8 cellular contexts compared by ENCODE assay signal in genomic region chr6:170552765-170553685, GRCh38. TPM values are rescaled to one million over a fixed set of nuclear protein-coding genes. Genes with fewer than 3 reads are reported as not detected.
A peak's percentile ranks its signal among the peaks of the same experiment; 100 is the strongest.
DNase-seq lines count a peak whose midpoint lies in the region; ATAC-seq and TF ChIP-seq lines count a peak whose summit lies in the region.

TSS of gene PSMB1 (minus strand) at chr6:170553307. CDS start at chr6:170553242, 65 bp downstream.

- H3K9me3 ChIP-seq in colonic mucosa: no peaks in the 10 kb centered on the region

- H3K27me3 ChIP-seq in colonic mucosa: no peaks in the 10 kb centered on the region

- peak within 1 kb of the TSS; percentile 86 for H3K27ac ChIP-seq in colonic mucosa

- DNase-seq in Ammon's horn (ENCODE audit: low spot score) (peak; percentile 99), NCI-H524 treated with DMSO at 0.1 percent for 48 hours (lab: John Stamatoyannopoulos, UW) (peak; percentile 84), colonic mucosa (peak; percentile 96), kidney tubule cell (ENCODE audit: low spot score) (peak; percentile 93)
- DNase-seq in activated CD4-positive, alpha-beta T cell treated with anti-CD3 and anti-CD28 coated beads for 4 hours: peak; percentile 74 to 77
- peak; percentile 61 to 83 (median 74) for DNase-seq in stimulated activated CD4-positive, alpha-beta T cell treated with anti-CD3 and anti-CD28 coated beads, Interleukin-1b, Interleukin-23, amount 100 ng/mL, for 24 hours (ENCODE audit: low read depth in 4 of 4, low spot score in 1 of 4)

- no peak for TF ChIP-seq CTCF in colonic mucosa (IDR thresholded peaks at IDR 0.05)

- intact Hi-C loops in colonic mucosa (cut with DNase I): no loop called here

- peak; percentile 56 for ATAC-seq in HG03439 (IDR thresholded peaks at IDR 0.05; ENCODE audit: unreplicated experiment)

- TF ChIP-seq POLR2A in GM19193 (IDR thresholded peaks at IDR 0.05; ENCODE audit: extremely low read depth, insufficient read depth, insufficient read length): peak; percentile 94

- peaks cover 19% of the 10 kb centered on the region for H3K4me1 ChIP-seq in colonic mucosa

- peaks cover 6% of the 10 kb centered on the region for H3K36me3 ChIP-seq in colonic mucosa

- peak within 1 kb of the TSS; percentile 70 to 88 for H3K9ac ChIP-seq in colonic mucosa (ENCODE audit: low read depth in 2 of 2, low read length in 2 of 2)

- peak within 1 kb of the TSS; percentile 72 for H3K4me3 ChIP-seq in colonic mucosa

RNA-seq across cellular contexts. Expression of gene PSMB1, which starts in this region (rescaled TPM):
- 100 to 1,000 TPM; 140 to 172 TPM for total RNA-seq in colonic mucosa

Comparison
In these comparisons a context has a peak if more than half of its experiments do, and no peak if none do; other contexts are left out.
1. Peak in every context shown above with its lines: DNase-seq, ATAC-seq, H3K4me3 ChIP-seq and H3K27ac ChIP-seq.